37 cellular contexts compared by ENCODE assay signal in the genomic region with DNA sequence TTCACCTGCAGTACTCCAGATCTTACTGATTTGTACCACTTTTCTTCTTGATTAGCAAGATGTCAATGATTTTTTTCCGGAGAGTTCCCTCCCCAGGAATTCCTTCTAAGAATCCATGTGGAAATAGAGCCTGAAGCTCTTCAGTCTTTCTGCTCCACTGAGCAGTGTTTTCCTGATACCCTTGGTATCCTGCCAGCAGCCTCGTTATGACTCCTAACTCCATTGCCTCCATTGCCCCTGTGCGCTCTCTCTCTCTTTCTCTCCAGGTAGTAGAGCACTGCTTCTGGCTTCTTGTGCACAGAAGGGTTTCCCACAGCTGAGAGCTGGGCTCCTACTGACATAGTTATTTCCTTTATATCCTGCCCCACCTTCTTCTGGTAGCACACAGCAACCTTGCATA. TPM values are rescaled to one million over a fixed set of nuclear protein-coding genes. Genes with fewer than 3 reads are reported as not detected.
DNase-seq lines count a peak whose midpoint lies in the region; ATAC-seq, FAIRE-seq and TF ChIP-seq lines count a peak whose summit lies in the region.
"Had no signal": no experiment of that assay in that cellular context is flagged by ENCODE, and none has a peak within 500 bp of the region (broad histone marks: within the 10 kb centered on the region; RNA-seq: fewer than 3 reads in every experiment).

No MANE protein-coding gene starts in this region.

- TF ChIP-seq POLR2A in GM18505 (IDR thresholded peaks at IDR 0.05; ENCODE audit: borderline replicate concordance, extremely low read depth, insufficient read depth, insufficient read length), result no peak

- no peak overlapping the region for H3K4me2 ChIP-seq in astrocyte (ENCODE audit: low read length)

- no peaks in the 10 kb centered on the region for H3K27me3 ChIP-seq in astrocyte (ENCODE audit: insufficient read depth, low read length)
- H3K27me3 ChIP-seq: body of pancreas, heart left ventricle, right atrium auricular region, spleen had no signal

- no peak overlapping the region for H2AFZ ChIP-seq in astrocyte (ENCODE audit: low read depth, low read length)

- H3K79me2 ChIP-seq in astrocyte (ENCODE audit: insufficient read depth, low read length), result no peaks in the 10 kb centered on the region

- H3K27ac ChIP-seq in astrocyte (ENCODE audit: low read depth, low read length), result no peak overlapping the region
- H3K27ac ChIP-seq: body of pancreas, heart left ventricle, right atrium auricular region, SK-N-MC, spleen had no signal

- H3K9me3 Mint-ChIP-seq in astrocyte (ENCODE audit: unreplicated experiment), result peaks cover 9% of the 10 kb centered on the region
- H3K9me3 Mint-ChIP-seq: activated naive CD8-positive, alpha-beta T cell treated with anti-CD3 and anti-CD28 coated beads, Interleukin-2, amount 50 U/mL, for 24 hours; naive thymus-derived CD8-positive, alpha-beta T cell; stimulated activated memory B cell treated with anti-CD40 and anti-IgM and Interleukin-4, amounts not matched to agents 10 μg/mL and 1 μg/mL and 100 μg/mL, for 72 hours had no signal

- no peaks in the 10 kb centered on the region for H3K36me3 ChIP-seq in astrocyte (ENCODE audit: insufficient read depth, low read length)
- H3K36me3 ChIP-seq: heart left ventricle, right atrium auricular region, spleen had no signal

- H4K20me1 ChIP-seq in astrocyte (ENCODE audit: insufficient read depth, low read length), result no peaks in the 10 kb centered on the region

- no peaks in the 10 kb centered on the region for H3K36me3 Mint-ChIP-seq in astrocyte (ENCODE audit: low read depth, unreplicated experiment)
- H3K36me3 Mint-ChIP-seq: CD4-positive, alpha-beta memory T cell; mesothelial cell of epicardium; naive thymus-derived CD8-positive, alpha-beta T cell; stimulated activated memory B cell treated with anti-CD40 and anti-IgM and Interleukin-4, amounts not matched to agents 10 μg/mL and 1 μg/mL and 100 μg/mL, for 72 hours had no signal

- DNase-seq in NCI-H345 (lab: John Stamatoyannopoulos, UW) (peak; percentile 27), NCI-H345 treated with DMSO at 0.1 percent for 48 hours (lab: John Stamatoyannopoulos, UW; ENCODE audit: unreplicated experiment) (no peak), NCI-H2029 (lab: John Stamatoyannopoulos, UW) (peak; percentile 91), astrocyte (ENCODE audit: low read depth) (peak; percentile 21), renal cortical epithelial cell (ENCODE audit: low read depth) (peak; percentile 96), epidermal melanocyte (ENCODE audit: insufficient read length, low spot score) (no peak), ureter (ENCODE audit: low spot score) (no peak)
- DNase-seq: activated CD4-positive, alpha-beta T cell treated with anti-CD3 and anti-CD28 coated beads for 4 hours; activated CD8-positive, alpha-beta memory T cell treated with anti-CD3 and anti-CD28 coated beads for 24 hours; activated gamma-delta T cell treated with Interleukin-2 at 50 U/mL for 16 hours; activated naive CD8-positive, alpha-beta T cell treated with anti-CD3 and anti-CD28 coated beads, Interleukin-2, amount 50 U/mL, for 24 hours; activated T-cell treated with anti-CD3 and anti-CD28 coated beads, Interleukin-2, amount 50 U/mL, for 1 hour; AML-193; body of pancreas; CD4-positive, alpha-beta memory T cell; DND-41; H7; heart left ventricle; left ventricle myocardium superior; naive thymus-derived CD8-positive, alpha-beta T cell; NCI-H1436; spleen; stimulated activated CD4-positive, alpha-beta T cell treated with anti-CD3 and anti-CD28 coated beads, Interleukin-2, amount 100 ng/mL, for 48 hours; T-helper 2 cell had no signal

- peaks cover 11% of the 10 kb centered on the region for H3K4me1 Mint-ChIP-seq in astrocyte (ENCODE audit: low read depth, unreplicated experiment)
- H3K4me1 Mint-ChIP-seq: activated naive CD8-positive, alpha-beta T cell treated with anti-CD3 and anti-CD28 coated beads, Interleukin-2, amount 50 U/mL, for 24 hours; CD4-positive, alpha-beta memory T cell; naive thymus-derived CD8-positive, alpha-beta T cell; stimulated activated memory B cell treated with anti-CD40 and anti-IgM and Interleukin-4, amounts not matched to agents 10 μg/mL and 1 μg/mL and 100 μg/mL, for 72 hours had no signal

- H3K27me3 Mint-ChIP-seq in astrocyte (ENCODE audit: low read depth, unreplicated experiment), result peaks cover 4% of the 10 kb centered on the region

- peaks cover 9% of the 10 kb centered on the region for H3K4me1 ChIP-seq in astrocyte (ENCODE audit: insufficient read depth, low read length)
- H3K4me1 ChIP-seq: body of pancreas, heart left ventricle, right atrium auricular region, spleen had no signal

- no peak overlapping the region for H3K9ac ChIP-seq in astrocyte (ENCODE audit: low read length)

- H3K4me3 Mint-ChIP-seq in astrocyte (ENCODE audit: unreplicated experiment), result no peak overlapping the region
- H3K4me3 Mint-ChIP-seq: activated naive CD8-positive, alpha-beta T cell treated with anti-CD3 and anti-CD28 coated beads, Interleukin-2, amount 50 U/mL, for 24 hours; CD4-positive, alpha-beta memory T cell; mesothelial cell of epicardium; naive thymus-derived CD8-positive, alpha-beta T cell; stimulated activated memory B cell treated with anti-CD40 and anti-IgM and Interleukin-4, amounts not matched to agents 10 μg/mL and 1 μg/mL and 100 μg/mL, for 72 hours had no signal

- H3K4me3 ChIP-seq in astrocyte (ENCODE audit: insufficient read depth, low read depth, low read length), result no peak overlapping the region
- H3K4me3 ChIP-seq: body of pancreas, GM12878, heart left ventricle, right atrium auricular region, SK-N-MC, spleen had no signal

- ATAC-seq in GM18505 (IDR thresholded peaks at IDR 0.05; ENCODE audit: unreplicated experiment), result no peak
- ATAC-seq: activated naive CD8-positive, alpha-beta T cell treated with anti-CD3 and anti-CD28 coated beads, Interleukin-2, amount 50 U/mL, for 24 hours; body of pancreas; GM12878; heart left ventricle; HepG2; left ventricle myocardium superior; naive thymus-derived CD8-positive, alpha-beta T cell; stimulated activated memory B cell treated with anti-CD40 and anti-IgM and Interleukin-4, amounts not matched to agents 10 μg/mL and 1 μg/mL and 100 μg/mL, for 72 hours had no signal

- FAIRE-seq in astrocyte (lab: Jason Lieb, UNC), result no peak
- FAIRE-seq: endothelial cell of umbilical vein, GM12878, HepG2 had no signal

- H3K9me3 ChIP-seq in astrocyte (ENCODE audit: insufficient read depth, low read depth, low read length), result no peaks in the 10 kb centered on the region
- H3K9me3 ChIP-seq: body of pancreas, heart left ventricle, right atrium auricular region, spleen had no signal

- no peak for TF ChIP-seq CTCF in astrocyte (IDR thresholded peaks at IDR 0.05; ENCODE audit: insufficient read depth, low read depth, low read length)

- H3K27ac Mint-ChIP-seq in astrocyte (ENCODE audit: unreplicated experiment), result no peak overlapping the region
- H3K27ac Mint-ChIP-seq: activated naive CD8-positive, alpha-beta T cell treated with anti-CD3 and anti-CD28 coated beads, Interleukin-2, amount 50 U/mL, for 24 hours; CD4-positive, alpha-beta memory T cell; mesothelial cell of epicardium; naive thymus-derived CD8-positive, alpha-beta T cell; stimulated activated memory B cell treated with anti-CD40 and anti-IgM and Interleukin-4, amounts not matched to agents 10 μg/mL and 1 μg/mL and 100 μg/mL, for 72 hours had no signal

RNA-seq across cellular contexts. Expression of gene UBE2U, which starts 12.2 kb away (rescaled TPM):
- total RNA-seq in astrocyte, result not detected in 2 replicates
- total RNA-seq in renal cortical epithelial cell, result 0.10 TPM in 1 of 2 replicates, not detected in the other
- not detected for total RNA-seq in ureter
- total RNA-seq: A172; body of pancreas; CD4-positive, alpha-beta memory T cell; cerebellum; endothelial cell of umbilical vein; GM12878; H7; HepG2; LHCN-M2; mesothelial cell of epicardium; naive thymus-derived CD8-positive, alpha-beta T cell; osteoblast; right atrium auricular region; spleen; urinary bladder had no signal

Comparison
In these comparisons a context has a peak if more than half of its experiments do, and no peak if none do; other contexts are left out.
1. DNase-seq: peak in NCI-H345 (single experiment), NCI-H2029 (single experiment), astrocyte (single experiment) and renal cortical epithelial cell (single experiment); none in NCI-H345 treated with DMSO at 0.1 percent for 48 hours (single experiment), epidermal melanocyte (single experiment) and ureter (single experiment).